In the genomic region with DNA sequence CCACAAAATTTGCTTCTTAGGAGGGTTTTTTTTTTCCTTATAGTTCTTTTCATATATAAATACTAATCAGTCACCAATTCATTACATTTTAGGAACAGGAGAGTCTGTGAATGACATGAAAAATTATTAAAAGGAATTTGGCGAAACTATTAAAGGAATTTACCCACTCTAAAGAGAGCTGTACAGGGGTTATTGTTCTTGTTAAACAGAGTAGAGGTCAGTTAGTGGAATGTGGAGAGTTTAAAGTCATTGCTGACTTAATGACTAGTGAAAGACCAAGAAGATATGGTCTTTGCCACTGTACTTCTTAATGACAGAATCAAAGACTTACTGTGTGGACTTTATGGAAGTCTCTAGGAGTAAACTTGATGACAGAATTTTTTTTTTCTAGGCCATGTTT, we compare ENCODE assay signal across 16 cellular contexts.
DNase-seq lines count a peak whose midpoint lies in the region; ATAC-seq, FAIRE-seq and TF ChIP-seq lines count a peak whose summit lies in the region.
"Had no signal": no experiment of that assay in that cellular context is flagged by ENCODE, and none has a peak within 500 bp of the region (broad histone marks: within the 10 kb centered on the region; RNA-seq: fewer than 3 reads in every experiment).

No MANE protein-coding gene starts in this region.

- peak overlapping the region; percentile 71 for H2BK5ac ChIP-seq in trophoblast cell (ENCODE audit: low read depth, low read length, poor library complexity)

- no peak overlapping the region for H2AFZ ChIP-seq in SK-N-SH (ENCODE audit: low read depth)
- no peak overlapping the region for H2AFZ ChIP-seq in trophoblast cell (ENCODE audit: insufficient read depth, low read length, poor library complexity)

- FAIRE-seq in kidney (lab: Jason Lieb, UNC), result no peak
- FAIRE-seq: H1 had no signal

- peaks cover 33% of the 10 kb centered on the region for H3K4me1 Mint-ChIP-seq in chondrocyte (ENCODE audit: low read depth)
- peaks cover 63% of the 10 kb centered on the region for H3K4me1 Mint-ChIP-seq in type B pancreatic cell (ENCODE audit: unreplicated experiment)

- H3F3A ChIP-seq in SK-N-SH (replicated peaks; ENCODE audit: insufficient read depth), result peaks cover 2% of the 10 kb centered on the region

- H3K4me3 ChIP-seq in SK-N-SH (ENCODE audit: low read depth in 2 of 2, low read length in 1 of 2) (no peak overlapping the region), trophoblast cell (ENCODE audit: low read depth, low read length) (no peak overlapping the region), kidney (ENCODE audit: low read length in 2 of 2) (no peak overlapping the region)

- TF ChIP-seq CTCF in SK-N-SH (IDR thresholded peaks at IDR 0.05) (no peak), chondrocyte (IDR thresholded peaks at IDR 0.05) (no peak), type B pancreatic cell (conservative IDR thresholded peaks at IDR 0.05) (no peak), kidney (IDR thresholded peaks at IDR 0.05; ENCODE audit: borderline replicate concordance, extremely low read depth, insufficient read depth) (no peak)

- H3K27me3 Mint-ChIP-seq in chondrocyte (ENCODE audit: low read depth), result no peaks in the 10 kb centered on the region
- H3K27me3 Mint-ChIP-seq in type B pancreatic cell, result no peaks in the 10 kb centered on the region

- H3K9ac ChIP-seq in SK-N-SH (no peak overlapping the region), trophoblast cell (ENCODE audit: low read length) (no peak overlapping the region), kidney (ENCODE audit: low read length in 2 of 2) (no peak overlapping the region)

- no peak for ATAC-seq in HG03354 (IDR thresholded peaks at IDR 0.05; ENCODE audit: poor library complexity, severe bottlenecking, unreplicated experiment)
- ATAC-seq: PC-3 had no signal

- no peaks in the 10 kb centered on the region for H3K9me2 ChIP-seq in SK-N-SH

- TF ChIP-seq EP300 in SK-N-SH (IDR thresholded peaks at IDR 0.05; ENCODE audit: borderline replicate concordance in 1 of 2, low read depth in 1 of 2, low read length in 1 of 2), result no peak

- H3K4me2 ChIP-seq in SK-N-SH (no peak overlapping the region), trophoblast cell (ENCODE audit: low read length) (no peak overlapping the region)

- H3K23ac ChIP-seq in trophoblast cell (ENCODE audit: low read length), result no peak overlapping the region

- H4K20me1 ChIP-seq in SK-N-SH (ENCODE audit: insufficient read depth), result no peaks in the 10 kb centered on the region

- H2AK5ac ChIP-seq in trophoblast cell (ENCODE audit: low read length), result no peak overlapping the region

- POLR2A ChIA-PET in SK-N-SH (lab: Yijun Ruan, JAX), result no interaction called here

- no peak overlapping the region for H3K27ac ChIP-seq in SK-N-SH (ENCODE audit: low read depth in 2 of 2, low read length in 1 of 2)
- H3K27ac ChIP-seq in trophoblast cell (ENCODE audit: low read depth, low read length), result peak overlapping the region; percentile 88
- H3K27ac ChIP-seq in kidney (ENCODE audit: low read depth in 2 of 2, low read length in 2 of 2), result no peak overlapping the region
- H3K27ac ChIP-seq: RWPE1 had no signal

- H4K91ac ChIP-seq in trophoblast cell (ENCODE audit: low read depth, low read length), result peak overlapping the region; percentile 74

- CTCF ChIA-PET in SK-N-SH (lab: Yijun Ruan, JAX), result no interaction called here

- H3K27ac Mint-ChIP-seq in chondrocyte (ENCODE audit: unreplicated experiment) (peak overlapping the region; percentile 41), type B pancreatic cell (no peak overlapping the region)

- H2BK12ac ChIP-seq in trophoblast cell (ENCODE audit: low read length), result peak overlapping the region; percentile 56

- TF ChIP-seq RAD21 in SK-N-SH (IDR thresholded peaks at IDR 0.05; ENCODE audit: low read length), result no peak

- no peak overlapping the region for H4K12ac ChIP-seq in trophoblast cell (ENCODE audit: low read depth, low read length)

- no peaks in the 10 kb centered on the region for H3K27me3 ChIP-seq in SK-N-SH (ENCODE audit: insufficient read depth)
- no peaks in the 10 kb centered on the region for H3K27me3 ChIP-seq in trophoblast cell (ENCODE audit: insufficient read depth, low read length)

- H3K4me1 ChIP-seq in SK-N-SH (ENCODE audit: control insufficient read depth in 1 of 2, insufficient read depth in 2 of 2, low read depth in 1 of 2, low read length in 1 of 2) (peaks cover 17 to 47% of the 10 kb centered on the region in 2 experiments), trophoblast cell (ENCODE audit: control insufficient read depth in 1 of 2, insufficient read depth in 2 of 2, low read length in 2 of 2) (peaks cover 29 to 48% of the 10 kb centered on the region in 2 experiments), kidney (ENCODE audit: control insufficient read depth in 1 of 2, insufficient read depth in 1 of 2, low read depth in 1 of 2, low read length in 2 of 2) (peaks cover 0 to 3% of the 10 kb centered on the region in 2 donors)

- H3K9me3 Mint-ChIP-seq in chondrocyte (ENCODE audit: low read depth) (no peaks in the 10 kb centered on the region), type B pancreatic cell (no peaks in the 10 kb centered on the region)

- H3K79me2 ChIP-seq in SK-N-SH (ENCODE audit: insufficient read depth), result 0 out of 2 replicates have a peak, but pooled peaks cover 7% of the 10 kb centered on the region
- no peaks in the 10 kb centered on the region for H3K79me2 ChIP-seq in trophoblast cell (ENCODE audit: control insufficient read depth, insufficient read depth, low read length, poor library complexity)

- 97% methylated on average over 1 of the region's 1 CpG for WGBS in SK-N-SH (ENCODE audit: low lambda C conversion rate)
- WGBS in trophoblast cell (ENCODE audit: extremely low coverage, insufficient coverage, insufficient read length), result no CpG with 5 or more reads among the region's 1 CpG

- H3K14ac ChIP-seq in trophoblast cell (ENCODE audit: low read length), result no peak overlapping the region

- no peak overlapping the region for H3K18ac ChIP-seq in trophoblast cell (ENCODE audit: low read length)

- H3K4me3 Mint-ChIP-seq in chondrocyte (ENCODE audit: unreplicated experiment), result no peak overlapping the region
- peak overlapping the region; percentile 4 for H3K4me3 Mint-ChIP-seq in type B pancreatic cell

- H3K4ac ChIP-seq in trophoblast cell (ENCODE audit: low read depth, low read length), result no peak overlapping the region

- no peak for DNase-seq in SK-N-SH
- DNase-seq in chondrocyte (ENCODE audit: low spot score), result no peak
- no peak for DNase-seq in trophoblast cell
- DNase-seq in type B pancreatic cell (ENCODE audit: extremely low spot score, unreplicated experiment), result no peak
- DNase-seq in NCI-H446 treated with DMSO at 0.1 percent for 48 hours (lab: John Stamatoyannopoulos, UW), result no peak
- DNase-seq in kidney, result no peak
- DNase-seq: KG1, NCI-H1417, NCI-H187 treated with DMSO at 0.1 percent for 48 hours, NCI-H2227 treated with DMSO at 0.1 percent for 48 hours, NCI-H524, PC-3, SIG-M5 had no signal

- peak overlapping the region; percentile 49 for H2BK120ac ChIP-seq in trophoblast cell (ENCODE audit: insufficient read depth, low read length, poor library complexity)

- intact Hi-C loops in kidney (cut with DNase I), result no loop called here

- H3K9me3 ChIP-seq in SK-N-SH, result no peaks in the 10 kb centered on the region
- no peaks in the 10 kb centered on the region for H3K9me3 ChIP-seq in trophoblast cell (ENCODE audit: insufficient read depth, low read depth, low read length)
- H3K9me3 ChIP-seq in kidney (ENCODE audit: control insufficient read depth in 1 of 2, low read length in 2 of 2), result no peaks in the 10 kb centered on the region

- peaks cover 43% of the 10 kb centered on the region for H3K79me1 ChIP-seq in trophoblast cell (ENCODE audit: low read length)

- H3K36me3 ChIP-seq in SK-N-SH (replicated peaks in 1 of 2; ENCODE audit: control insufficient read depth in 1 of 2, insufficient read depth in 2 of 2, low read length in 1 of 2) (no peaks in the 10 kb centered on the region), trophoblast cell (ENCODE audit: control insufficient read depth in 1 of 2, insufficient read depth in 2 of 2, low read length in 2 of 2) (no peaks in the 10 kb centered on the region), kidney (ENCODE audit: control insufficient read depth in 1 of 2, insufficient read depth in 2 of 2, low read length in 2 of 2) (no peaks in the 10 kb centered on the region)

- H3K36me3 Mint-ChIP-seq in chondrocyte (ENCODE audit: low read depth) (no peaks in the 10 kb centered on the region), type B pancreatic cell (no peaks in the 10 kb centered on the region)

- H4K8ac ChIP-seq in trophoblast cell (ENCODE audit: low read depth, low read length), result no peak overlapping the region

TF ChIP-seq in SK-N-SH, 30 proteins besides CTCF, POLR2A, EP300 and RAD21 (continues in another document):
- TF ChIP-seq, protein P1, sequence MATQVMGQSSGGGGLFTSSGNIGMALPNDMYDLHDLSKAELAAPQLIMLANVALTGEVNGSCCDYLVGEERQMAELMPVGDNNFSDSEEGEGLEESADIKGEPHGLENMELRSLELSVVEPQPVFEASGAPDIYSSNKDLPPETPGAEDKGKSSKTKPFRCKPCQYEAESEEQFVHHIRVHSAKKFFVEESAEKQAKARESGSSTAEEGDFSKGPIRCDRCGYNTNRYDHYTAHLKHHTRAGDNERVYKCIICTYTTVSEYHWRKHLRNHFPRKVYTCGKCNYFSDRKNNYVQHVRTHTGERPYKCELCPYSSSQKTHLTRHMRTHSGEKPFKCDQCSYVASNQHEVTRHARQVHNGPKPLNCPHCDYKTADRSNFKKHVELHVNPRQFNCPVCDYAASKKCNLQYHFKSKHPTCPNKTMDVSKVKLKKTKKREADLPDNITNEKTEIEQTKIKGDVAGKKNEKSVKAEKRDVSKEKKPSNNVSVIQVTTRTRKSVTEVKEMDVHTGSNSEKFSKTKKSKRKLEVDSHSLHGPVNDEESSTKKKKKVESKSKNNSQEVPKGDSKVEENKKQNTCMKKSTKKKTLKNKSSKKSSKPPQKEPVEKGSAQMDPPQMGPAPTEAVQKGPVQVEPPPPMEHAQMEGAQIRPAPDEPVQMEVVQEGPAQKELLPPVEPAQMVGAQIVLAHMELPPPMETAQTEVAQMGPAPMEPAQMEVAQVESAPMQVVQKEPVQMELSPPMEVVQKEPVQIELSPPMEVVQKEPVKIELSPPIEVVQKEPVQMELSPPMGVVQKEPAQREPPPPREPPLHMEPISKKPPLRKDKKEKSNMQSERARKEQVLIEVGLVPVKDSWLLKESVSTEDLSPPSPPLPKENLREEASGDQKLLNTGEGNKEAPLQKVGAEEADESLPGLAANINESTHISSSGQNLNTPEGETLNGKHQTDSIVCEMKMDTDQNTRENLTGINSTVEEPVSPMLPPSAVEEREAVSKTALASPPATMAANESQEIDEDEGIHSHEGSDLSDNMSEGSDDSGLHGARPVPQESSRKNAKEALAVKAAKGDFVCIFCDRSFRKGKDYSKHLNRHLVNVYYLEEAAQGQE (IDR thresholded peaks at IDR 0.05; ENCODE audit: low read depth, low read length), result no peak
- TF ChIP-seq POLR2AphosphoS5 (IDR thresholded peaks at IDR 0.05; ENCODE audit: low read depth, low read length) (no peak), TCF12 (IDR thresholded peaks at IDR 0.05) (0 out of 2 replicates have a peak, but pooled peaks have one; percentile 9)
